In the genomic region with DNA sequence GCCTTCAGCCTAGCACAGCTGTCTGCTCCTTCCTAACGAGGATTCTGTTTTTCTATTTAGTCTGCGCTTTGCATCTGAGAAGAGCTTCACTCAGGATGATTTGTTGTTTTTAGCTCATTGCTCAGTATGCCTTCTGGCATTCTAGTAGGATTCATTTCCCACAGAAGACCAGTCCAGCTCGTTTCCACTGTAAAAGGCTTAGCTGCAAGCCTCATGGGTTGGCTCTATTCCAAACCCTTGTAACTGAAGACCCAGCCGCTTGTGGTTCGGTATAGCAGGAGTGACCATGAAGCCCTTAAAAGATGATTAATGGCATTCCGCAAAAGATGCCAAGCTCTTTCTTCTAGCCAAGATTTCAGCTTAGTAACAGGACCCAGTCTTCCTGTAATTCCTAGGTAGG, we compare ENCODE assay signal across 9 cellular contexts. TPM values are rescaled to one million over a fixed set of nuclear protein-coding genes. Genes with fewer than 3 reads are reported as not detected.
A peak's percentile ranks its signal among the peaks of the same experiment; 100 is the strongest.
DNase-seq lines count a peak whose midpoint lies in the region; ATAC-seq, FAIRE-seq and TF ChIP-seq lines count a peak whose summit lies in the region.
"Had no signal": no experiment of that assay in that cellular context is flagged by ENCODE, and none has a peak within 500 bp of the region (broad histone marks: within the 10 kb centered on the region; RNA-seq: fewer than 3 reads in every experiment).

No MANE protein-coding gene starts in this region.

- H3K9me3 Mint-ChIP-seq in nephron = no peaks in the 10 kb centered on the region
- H3K9me3 Mint-ChIP-seq in activated naive CD8-positive, alpha-beta T cell treated with anti-CD3 and anti-CD28 coated beads for 36 hours = no peaks in the 10 kb centered on the region

- peak overlapping the region; percentile 67 to 89 (median 80) for H3K27ac Mint-ChIP-seq in nephron
- no peak overlapping the region for H3K27ac Mint-ChIP-seq in activated naive CD8-positive, alpha-beta T cell treated with anti-CD3 and anti-CD28 coated beads for 36 hours

- H3K27ac ChIP-seq in coronary artery = no peak overlapping the region

- peak overlapping the region; percentile 14 to 56 (median 21) for H3K4me3 Mint-ChIP-seq in nephron
- no peak overlapping the region for H3K4me3 Mint-ChIP-seq in activated naive CD8-positive, alpha-beta T cell treated with anti-CD3 and anti-CD28 coated beads for 36 hours

- H3K36me3 ChIP-seq in bronchial epithelial cell (ENCODE audit: control insufficient read depth, insufficient read depth, low read length) = no peaks in the 10 kb centered on the region

- H3K36me3 Mint-ChIP-seq in nephron (ENCODE audit: low read depth) = no peaks in the 10 kb centered on the region
- no peaks in the 10 kb centered on the region for H3K36me3 Mint-ChIP-seq in activated naive CD8-positive, alpha-beta T cell treated with anti-CD3 and anti-CD28 coated beads for 36 hours

- no peak for ATAC-seq in HG03460 (IDR thresholded peaks at IDR 0.05; ENCODE audit: unreplicated experiment)

- DNase-seq in EL (peak; percentile 97), NCI-H226 (peak; percentile 99), bronchial epithelial cell (ENCODE audit: low read depth) (peak; percentile 99), mesenteric fat pad (ENCODE audit: low spot score) (no peak), coronary artery (ENCODE audit: low spot score) (no peak)
- DNase-seq in activated naive CD8-positive, alpha-beta T cell treated with anti-CD3 and anti-CD28 coated beads for 36 hours = no peak

- TF ChIP-seq CTCF in bronchial epithelial cell (IDR thresholded peaks at IDR 0.05; ENCODE audit: insufficient read depth, low read length, severe bottlenecking) (no peak), nephron (IDR thresholded peaks at IDR 0.05; ENCODE audit: unreplicated experiment in 3 of 3) (no peak), coronary artery (IDR thresholded peaks at IDR 0.05) (no peak)

- H3K27me3 Mint-ChIP-seq in nephron (ENCODE audit: low read depth) = no peaks in the 10 kb centered on the region
- peaks cover 36% of the 10 kb centered on the region for H3K27me3 Mint-ChIP-seq in activated naive CD8-positive, alpha-beta T cell treated with anti-CD3 and anti-CD28 coated beads for 36 hours

- no peak overlapping the region for H3K4me3 ChIP-seq in bronchial epithelial cell (ENCODE audit: low read depth, low read length)
- H3K4me3 ChIP-seq in coronary artery = no peak overlapping the region

- peak; percentile 97 for FAIRE-seq in bronchial epithelial cell (lab: Jason Lieb, UNC)

- H3K27me3 ChIP-seq in bronchial epithelial cell (ENCODE audit: control insufficient read depth, insufficient read depth, low read length) = no peaks in the 10 kb centered on the region

- H3K4me1 Mint-ChIP-seq in nephron = peaks cover 41% of the 10 kb centered on the region
- no peaks in the 10 kb centered on the region for H3K4me1 Mint-ChIP-seq in activated naive CD8-positive, alpha-beta T cell treated with anti-CD3 and anti-CD28 coated beads for 36 hours

RNA-seq across cellular contexts. Expression of gene ADGRF1, which starts 7.2 kb away (rescaled TPM):
- total RNA-seq in bronchial epithelial cell (5.5 and 10.1 TPM in 2 replicates), mesenteric fat pad (not detected)
- not detected for total RNA-seq in activated naive CD8-positive, alpha-beta T cell treated with anti-CD3 and anti-CD28 coated beads for 36 hours
- total RNA-seq: temporal lobe had no signal

Comparison
In these comparisons a context has a peak if more than half of its experiments do, and no peak if none do; other contexts are left out.
1. DNase-seq: peak in EL (single experiment), NCI-H226 (single experiment) and bronchial epithelial cell (single experiment); none in activated naive CD8-positive, alpha-beta T cell treated with anti-CD3 and anti-CD28 coated beads for 36 hours (single experiment), mesenteric fat pad (single experiment) and coronary artery (single experiment).